ENCODE assay signal across 8 cellular contexts in the genomic region with DNA sequence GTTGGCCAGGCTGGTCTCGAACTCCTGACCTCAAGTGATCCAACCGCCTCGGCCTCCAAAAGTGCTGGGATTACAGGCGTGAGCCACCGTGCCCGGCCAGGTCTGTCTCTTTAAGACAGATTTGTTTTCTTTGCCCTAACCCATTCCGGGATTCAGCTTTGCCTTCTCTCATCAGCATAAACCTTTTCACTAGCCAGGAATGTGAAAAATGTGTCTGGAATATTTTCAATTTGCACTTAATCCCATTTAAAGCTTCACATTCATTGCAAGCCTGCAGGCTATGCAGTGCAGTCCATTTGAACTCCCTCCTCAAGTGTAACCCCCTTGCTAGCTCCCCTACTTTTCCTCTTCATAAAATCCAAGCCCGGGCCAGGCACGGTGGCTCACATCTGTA. TPM values are rescaled to one million over a fixed set of nuclear protein-coding genes. Genes with fewer than 3 reads are reported as not detected.
A peak's percentile ranks its signal among the peaks of the same experiment; 100 is the strongest.
DNase-seq lines count a peak whose midpoint lies in the region; ATAC-seq and TF ChIP-seq lines count a peak whose summit lies in the region.

No MANE protein-coding gene starts in this region.

- H3K4me3 Mint-ChIP-seq in dendritic cell treated with granulocyte-macrophage colony-stimulating factor and Interleukin-4, amounts not matched to agents 40 ng/mL and 50 ng/mL, for 4 days, result peak overlapping the region; percentile 87

- in situ Hi-C loops in GM13977 (cut with MboI; ENCODE audit: low pct_unique_long_range_greater_than_20kb, low sequenced_read_pairs, unreplicated experiment), result no loop called here

- H3K27me3 Mint-ChIP-seq in dendritic cell treated with granulocyte-macrophage colony-stimulating factor and Interleukin-4, amounts not matched to agents 40 ng/mL and 50 ng/mL, for 4 days, result peaks cover 6% of the 10 kb centered on the region

- ATAC-seq in omental fat pad (ENCODE audit: low FRiP score) (peak; percentile 16), HG03025 (IDR thresholded peaks at IDR 0.05; ENCODE audit: low FRiP score, unreplicated experiment) (no peak), HG03354 (IDR thresholded peaks at IDR 0.05; ENCODE audit: poor library complexity, severe bottlenecking, unreplicated experiment) (no peak)

- peak overlapping the region; percentile 84 for H3K27ac Mint-ChIP-seq in dendritic cell treated with granulocyte-macrophage colony-stimulating factor and Interleukin-4, amounts not matched to agents 40 ng/mL and 50 ng/mL, for 4 days

- DNase-seq in EH (ENCODE audit: low read depth) (peak; percentile 91), NB4 (ENCODE audit: low read depth) (no peak), omental fat pad (ENCODE audit: low spot score) (no peak), GM13977 (ENCODE audit: low spot score) (no peak)
- DNase-seq in activated CD4-positive, alpha-beta T cell treated with anti-CD3 and anti-CD28 coated beads for 1 hour, result no peak

- peaks cover 28% of the 10 kb centered on the region for H3K4me1 Mint-ChIP-seq in dendritic cell treated with granulocyte-macrophage colony-stimulating factor and Interleukin-4, amounts not matched to agents 40 ng/mL and 50 ng/mL, for 4 days (ENCODE audit: low read depth)

- no peak for TF ChIP-seq POLR2A in NB4 (IDR thresholded peaks at IDR 0.05; ENCODE audit: extremely low read depth, insufficient read length)

- intact Hi-C loops in dendritic cell treated with granulocyte-macrophage colony-stimulating factor and Interleukin-4, amounts not matched to agents 40 ng/mL and 50 ng/mL, for 4 days (cut with micrococcal nuclease), result no loop called here

- no peak for TF ChIP-seq CTCF in NB4 (IDR thresholded peaks at IDR 0.05; ENCODE audit: low read depth, low read length)
- no peak for TF ChIP-seq CTCF in omental fat pad (IDR thresholded peaks at IDR 0.05)
- TF ChIP-seq CTCF in GM13977 (IDR thresholded peaks at IDR 0.05; ENCODE audit: extremely low read depth, insufficient read depth, missing control alignments), result no peak

- no peaks in the 10 kb centered on the region for H3K9me3 Mint-ChIP-seq in dendritic cell treated with granulocyte-macrophage colony-stimulating factor and Interleukin-4, amounts not matched to agents 40 ng/mL and 50 ng/mL, for 4 days

- peaks cover 24% of the 10 kb centered on the region for H3K36me3 Mint-ChIP-seq in dendritic cell treated with granulocyte-macrophage colony-stimulating factor and Interleukin-4, amounts not matched to agents 40 ng/mL and 50 ng/mL, for 4 days (ENCODE audit: low read depth)

- H3K4me3 ChIP-seq in NB4 (ENCODE audit: low read depth, low read length), result peak overlapping the region; percentile 25

RNA-seq across cellular contexts. Expression of a gene that starts 0.9 kb away (rescaled TPM):
- total RNA-seq in omental fat pad, result 10 to 100 TPM; 17.5 to 35.0 (median 22.8) TPM

RNA-seq across cellular contexts. Expression of a gene that starts 29.7 kb away (rescaled TPM):
- 1 to 10 TPM in 2 of 4 donors, not detected in 2; 1.3 to 1.4 TPM for total RNA-seq in omental fat pad
